In the genomic region with DNA sequence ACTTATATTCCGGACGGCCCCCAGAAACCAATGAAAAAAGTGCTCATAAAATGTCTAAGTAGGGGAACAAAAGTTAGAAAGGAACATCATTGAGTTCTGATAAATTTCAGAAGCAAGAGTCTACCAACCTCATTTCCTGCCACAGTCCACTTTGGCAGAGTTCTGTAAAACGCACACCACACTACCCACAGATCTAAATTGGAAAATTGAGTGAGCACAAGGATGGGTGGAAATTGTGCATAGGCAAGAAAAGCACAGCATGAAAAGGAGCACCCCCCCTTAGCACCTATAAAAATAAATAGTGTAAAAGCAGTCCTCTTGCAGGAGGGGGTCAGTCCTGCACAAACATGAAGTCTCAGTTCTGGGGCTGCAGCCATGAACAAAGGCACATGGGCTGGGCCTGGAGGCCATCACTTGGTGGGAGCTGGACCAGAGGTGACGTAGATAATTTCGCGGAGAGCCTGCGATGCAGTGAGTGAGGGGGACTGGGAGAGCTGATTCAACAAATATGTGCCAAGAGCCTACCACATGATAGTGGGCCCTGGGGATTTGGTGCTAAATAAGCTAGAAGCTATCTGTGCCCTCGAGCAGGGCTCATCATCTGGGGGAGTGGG, we compare ENCODE assay signal across 22 cellular contexts. TPM values are rescaled to one million over a fixed set of nuclear protein-coding genes. Genes with fewer than 3 reads are reported as not detected.
A peak's percentile ranks its signal among the peaks of the same experiment; 100 is the strongest.
DNase-seq lines count a peak whose midpoint lies in the region; ATAC-seq lines count a peak whose summit lies in the region.
"Had no signal": no experiment of that assay in that cellular context is flagged by ENCODE, and none has a peak within 500 bp of the region (broad histone marks: within the 10 kb centered on the region; RNA-seq: fewer than 3 reads in every experiment).

No MANE protein-coding gene starts in this region.

- no peak overlapping the region for H3K4me3 ChIP-seq in Jurkat, Clone E6-1 (ENCODE audit: low read length)
- H3K4me3 ChIP-seq: gastrocnemius medialis had no signal

- H3K9me3 Mint-ChIP-seq in activated CD4-positive, alpha-beta T cell treated with anti-CD3 and anti-CD28 coated beads, Interleukin-2, amount 10 ng/mL, durations not matched to agents 24 days and 14 days, result no peaks in the 10 kb centered on the region
- peaks cover 1% of the 10 kb centered on the region for H3K9me3 Mint-ChIP-seq in activated T-helper 17 cell treated with anti-CD3 and anti-CD28 coated beads, Interleukin-2, amount 50 U/mL, for 72 hours
- no peaks in the 10 kb centered on the region for H3K9me3 Mint-ChIP-seq in naive thymus-derived CD8-positive, alpha-beta T cell
- H3K9me3 Mint-ChIP-seq: nephron progenitor cell had no signal

- H3K4me1 Mint-ChIP-seq in activated CD4-positive, alpha-beta T cell treated with anti-CD3 and anti-CD28 coated beads, Interleukin-2, amount 10 ng/mL, durations not matched to agents 24 days and 14 days, result peaks cover 20% of the 10 kb centered on the region
- H3K4me1 Mint-ChIP-seq in activated T-helper 17 cell treated with anti-CD3 and anti-CD28 coated beads, Interleukin-2, amount 50 U/mL, for 72 hours, result peaks cover 22% of the 10 kb centered on the region
- H3K4me1 Mint-ChIP-seq in naive thymus-derived CD8-positive, alpha-beta T cell, result peaks cover 25 to 67% (median 36%) of the 10 kb centered on the region in 4 donors

- intact Hi-C loops in activated CD4-positive, alpha-beta T cell treated with anti-CD3 and anti-CD28 coated beads, Interleukin-2, amount 10 ng/mL, durations not matched to agents 24 days and 14 days (cut with micrococcal nuclease), result no loop called here
- intact Hi-C loops in posterior vena cava (cut with DNase I), result no loop called here

- peak; percentile 73 for DNase-seq in activated CD4-positive, alpha-beta T cell treated with anti-CD3 and anti-CD28 coated beads, Interleukin-2, amount 10 ng/mL, durations not matched to agents 24 days and 14 days
- no peak for DNase-seq in activated CD4-positive, alpha-beta T cell treated with anti-CD3 and anti-CD28 coated beads for 48 hours
- DNase-seq in Jurkat, Clone E6-1 (ENCODE audit: low read depth, low spot score), result peak; percentile 20
- peak in 2 of 10 donors; percentile 43 to 48 for DNase-seq in naive thymus-derived CD8-positive, alpha-beta T cell
- DNase-seq in NCI-H1417 treated with DMSO at 0.1 percent for 48 hours (lab: John Stamatoyannopoulos, UW) (no peak), posterior vena cava (ENCODE audit: low spot score) (no peak), iPS-NIHi7 (ENCODE audit: extremely low spot score) (no peak)
- DNase-seq: activated CD4-positive, CD25-positive, alpha-beta regulatory T cell; amygdala; gastrocnemius medialis; GF-D8; mesendoderm; NCI-H1694 treated with DMSO at 0.1 percent for 48 hours; nephron progenitor cell; posterior cingulate gyrus; T-helper 9 cell had no signal

- H3K27ac Mint-ChIP-seq in activated CD4-positive, alpha-beta T cell treated with anti-CD3 and anti-CD28 coated beads, Interleukin-2, amount 10 ng/mL, durations not matched to agents 24 days and 14 days, result peak overlapping the region; percentile 31
- peak overlapping the region; percentile 56 for H3K27ac Mint-ChIP-seq in activated T-helper 17 cell treated with anti-CD3 and anti-CD28 coated beads, Interleukin-2, amount 50 U/mL, for 72 hours
- peak overlapping the region in 9 of 10 donors; percentile 29 to 89 (median 75) for H3K27ac Mint-ChIP-seq in naive thymus-derived CD8-positive, alpha-beta T cell
- H3K27ac Mint-ChIP-seq: nephron progenitor cell had no signal

- peak; percentile 62 for ATAC-seq in activated T-helper 17 cell treated with anti-CD3 and anti-CD28 coated beads, Interleukin-2, amount 50 U/mL, for 72 hours (replicated peaks)
- ATAC-seq in naive thymus-derived CD8-positive, alpha-beta T cell, result peak; percentile 65 to 88
- ATAC-seq: gastrocnemius medialis had no signal

- peaks cover 25% of the 10 kb centered on the region for H3K27me3 Mint-ChIP-seq in activated CD4-positive, alpha-beta T cell treated with anti-CD3 and anti-CD28 coated beads, Interleukin-2, amount 10 ng/mL, durations not matched to agents 24 days and 14 days
- no peaks in the 10 kb centered on the region for H3K27me3 Mint-ChIP-seq in activated T-helper 17 cell treated with anti-CD3 and anti-CD28 coated beads, Interleukin-2, amount 50 U/mL, for 72 hours
- H3K27me3 Mint-ChIP-seq in naive thymus-derived CD8-positive, alpha-beta T cell, result peaks cover 0 to 8% (median 0%) of the 10 kb centered on the region in 5 donors

- POLR2A ChIA-PET in naive thymus-derived CD8-positive, alpha-beta T cell (lab: Charles Lee), result interaction anchor here (0.5 kb wide), 1 partner anchor 54 kb away, joined by 3 read pairs; no protein-coding TSS in a partner anchor

- H3K36me3 Mint-ChIP-seq in activated CD4-positive, alpha-beta T cell treated with anti-CD3 and anti-CD28 coated beads, Interleukin-2, amount 10 ng/mL, durations not matched to agents 24 days and 14 days (ENCODE audit: low read depth), result no peaks in the 10 kb centered on the region
- no peaks in the 10 kb centered on the region for H3K36me3 Mint-ChIP-seq in activated T-helper 17 cell treated with anti-CD3 and anti-CD28 coated beads, Interleukin-2, amount 50 U/mL, for 72 hours (ENCODE audit: low read depth)
- no peaks in the 10 kb centered on the region for H3K36me3 Mint-ChIP-seq in naive thymus-derived CD8-positive, alpha-beta T cell

- H3K4me3 Mint-ChIP-seq in activated CD4-positive, alpha-beta T cell treated with anti-CD3 and anti-CD28 coated beads, Interleukin-2, amount 10 ng/mL, durations not matched to agents 24 days and 14 days, result peak overlapping the region; percentile 18
- H3K4me3 Mint-ChIP-seq in activated T-helper 17 cell treated with anti-CD3 and anti-CD28 coated beads, Interleukin-2, amount 50 U/mL, for 72 hours, result peak overlapping the region; percentile 35
- peak overlapping the region; percentile 41 to 79 (median 56) for H3K4me3 Mint-ChIP-seq in naive thymus-derived CD8-positive, alpha-beta T cell
- H3K4me3 Mint-ChIP-seq: nephron progenitor cell had no signal

RNA-seq across cellular contexts. Expression of gene SPP2, which starts 49.0 kb away (rescaled TPM):
- not detected in 2 replicates for total RNA-seq in activated CD4-positive, alpha-beta T cell treated with anti-CD3 and anti-CD28 coated beads, Interleukin-2, amount 10 ng/mL, durations not matched to agents 24 days and 14 days
- polyA plus RNA-seq in Jurkat, Clone E6-1 (2012; ENCODE audit: insufficient read depth, insufficient read length), result not detected
- not detected for total RNA-seq in activated T-helper 17 cell treated with anti-CD3 and anti-CD28 coated beads, Interleukin-2, amount 50 U/mL, for 72 hours
- not detected for total RNA-seq in naive thymus-derived CD8-positive, alpha-beta T cell
- polyA plus RNA-seq in naive thymus-derived CD8-positive, alpha-beta T cell, result not detected
- not detected for total RNA-seq in posterior vena cava
- total RNA-seq: A172, cardiac septum, SK-MEL-5 had no signal
- polyA plus RNA-seq: BJ, esophagus had no signal

Comparison
In these comparisons a context has a peak if more than half of its experiments do, and no peak if none do; other contexts are left out.
1. DNase-seq: peak in activated CD4-positive, alpha-beta T cell treated with anti-CD3 and anti-CD28 coated beads, Interleukin-2, amount 10 ng/mL, durations not matched to agents 24 days and 14 days (single experiment) and Jurkat, Clone E6-1 (single experiment); none in activated CD4-positive, alpha-beta T cell treated with anti-CD3 and anti-CD28 coated beads for 48 hours (single experiment), NCI-H1417 treated with DMSO at 0.1 percent for 48 hours (single experiment), posterior vena cava (single experiment) and iPS-NIHi7 (single experiment).
2. Peak in every context shown above with its lines, with median percentiles within 50 percentile points of each other: H3K27ac Mint-ChIP-seq and H3K4me3 Mint-ChIP-seq.